ENCODE assay signal across 10 cellular contexts in genomic region chr12:6201775-6202292, GRCh38. TPM values are rescaled to one million over a fixed set of nuclear protein-coding genes. Genes with fewer than 3 reads are reported as not detected.
DNase-seq lines count a peak whose midpoint lies in the region; ATAC-seq and TF ChIP-seq lines count a peak whose summit lies in the region.
"Had no signal": no experiment of that assay in that cellular context is flagged by ENCODE, and none has a peak within 500 bp of the region (broad histone marks: within the 10 kb centered on the region; RNA-seq: fewer than 3 reads in every experiment).

No MANE protein-coding gene starts in this region.

- no peak overlapping the region for H3K27ac Mint-ChIP-seq in H9
- no peak overlapping the region for H3K27ac Mint-ChIP-seq in activated naive CD8-positive, alpha-beta T cell treated with anti-CD3 and anti-CD28 coated beads, Interleukin-2, amount 50 U/mL, for 24 hours
- H3K27ac Mint-ChIP-seq: stimulated activated naive CD8-positive, alpha-beta T cell treated with anti-CD3 and anti-CD28 coated beads, Interleukin-15, Interleukin-2, amounts not matched to agents 100 ng/mL and 50 ng/mL, for 24 hours had no signal

- H3K36me3 Mint-ChIP-seq in H9 (ENCODE audit: insufficient read depth in 1 of 3, low read depth in 3 of 3): peaks cover 10 to 26% (median 20%) of the 10 kb centered on the region in 3 experiments; a peak in 5 of 7 replicates
- H3K36me3 Mint-ChIP-seq in activated naive CD8-positive, alpha-beta T cell treated with anti-CD3 and anti-CD28 coated beads, Interleukin-2, amount 50 U/mL, for 24 hours (ENCODE audit: low read depth): no peaks in the 10 kb centered on the region

- H3K27ac ChIP-seq in H9 (ENCODE audit: insufficient read length, low read depth, low read length): no peak overlapping the region
- H3K27ac ChIP-seq in iPS-20b (ENCODE audit: low read length): no peak overlapping the region
- no peak overlapping the region for H3K27ac ChIP-seq in smooth muscle cell (ENCODE audit: low read depth)

- peaks cover 8% of the 10 kb centered on the region for H3K79me1 ChIP-seq in H9 (ENCODE audit: insufficient read depth, low read depth, low read length, poor library complexity, severe bottlenecking)

- no peak overlapping the region for H3K9ac ChIP-seq in H9 (ENCODE audit: extremely low read depth, insufficient read length, low read length)
- H3K9ac ChIP-seq in iPS-20b (ENCODE audit: low read depth, low read length): peak overlapping the region; percentile 79; the same call in 1 of the 2 replicates
- H3K9ac ChIP-seq in smooth muscle cell (ENCODE audit: low read depth): no peak overlapping the region

- H3K4me3 Mint-ChIP-seq in H9: peak overlapping the region; percentile 83 to 89
- peak overlapping the region; percentile 66 for H3K4me3 Mint-ChIP-seq in activated naive CD8-positive, alpha-beta T cell treated with anti-CD3 and anti-CD28 coated beads, Interleukin-2, amount 50 U/mL, for 24 hours

- H3K9me3 Mint-ChIP-seq in H9: no peaks in the 10 kb centered on the region
- H3K9me3 Mint-ChIP-seq in activated naive CD8-positive, alpha-beta T cell treated with anti-CD3 and anti-CD28 coated beads, Interleukin-2, amount 50 U/mL, for 24 hours: no peaks in the 10 kb centered on the region
- H3K9me3 Mint-ChIP-seq: stimulated activated naive CD8-positive, alpha-beta T cell treated with anti-CD3 and anti-CD28 coated beads, Interleukin-15, Interleukin-2, amounts not matched to agents 100 ng/mL and 50 ng/mL, for 24 hours had no signal

- peaks cover 72 to 76% of the 10 kb centered on the region in 2 experiments for H3K4me1 Mint-ChIP-seq in H9
- H3K4me1 Mint-ChIP-seq in activated naive CD8-positive, alpha-beta T cell treated with anti-CD3 and anti-CD28 coated beads, Interleukin-2, amount 50 U/mL, for 24 hours: peaks cover 29% of the 10 kb centered on the region

- no peak for DNase-seq in H9
- no peak for DNase-seq in activated naive CD8-positive, alpha-beta T cell treated with anti-CD3 and anti-CD28 coated beads, Interleukin-2, amount 50 U/mL, for 24 hours
- no peak for DNase-seq in smooth muscle cell (lab: John Stamatoyannopoulos, UW; ENCODE audit: unreplicated experiment)
- DNase-seq in NOMO-1 treated with DMSO at 0.1 percent for 48 hours (lab: John Stamatoyannopoulos, UW; ENCODE audit: unreplicated experiment): no peak
- no peak for DNase-seq in amygdala (lab: John Stamatoyannopoulos, UW)
- DNase-seq: activated CD4-positive, alpha-beta T cell treated with anti-CD3 and anti-CD28 coated beads, Interleukin-2, amount 50 U/mL, for 48 hours had no signal

- no peak overlapping the region for H3K4ac ChIP-seq in H9 (ENCODE audit: low read depth, low read length)

- H3T11ph ChIP-seq in H9 (ENCODE audit: low read length): no peak overlapping the region

- no peak overlapping the region for H3K18ac ChIP-seq in H9 (ENCODE audit: insufficient read length, low read depth, low read length)

- no peaks in the 10 kb centered on the region for H3K9me3 ChIP-seq in H9 (ENCODE audit: control insufficient read depth, low read depth, low read length)
- H3K9me3 ChIP-seq in iPS-20b (ENCODE audit: insufficient read depth, low read depth, low read length): no peaks in the 10 kb centered on the region
- no peaks in the 10 kb centered on the region for H3K9me3 ChIP-seq in smooth muscle cell (replicated peaks; ENCODE audit: low read depth)

- no peak overlapping the region for H3K23ac ChIP-seq in H9 (ENCODE audit: insufficient read length, low read depth, low read length)

- no peak overlapping the region for H2BK120ac ChIP-seq in H9 (ENCODE audit: low read depth, low read length, poor library complexity, severe bottlenecking)

- H3K4me1 ChIP-seq in H9 (ENCODE audit: insufficient read depth, low read length) (peaks cover 49% of the 10 kb centered on the region), iPS-20b (ENCODE audit: insufficient read depth, low read length) (peaks cover 57% of the 10 kb centered on the region), smooth muscle cell (ENCODE audit: low read depth) (peaks cover 23% of the 10 kb centered on the region)

- peaks cover 8% of the 10 kb centered on the region for H3F3A ChIP-seq in smooth muscle cell (ENCODE audit: low read depth)

- H4K8ac ChIP-seq in H9 (replicated peaks; ENCODE audit: insufficient read length, low read depth, low read length): no peak overlapping the region

- no peak overlapping the region for H4K91ac ChIP-seq in H9 (ENCODE audit: insufficient read length, low read depth, low read length)

- H3K4me3 ChIP-seq in iPS-20b (ENCODE audit: low read length) (peak overlapping the region; percentile 87), smooth muscle cell (peak overlapping the region; percentile 85)

- H3K79me2 ChIP-seq in H9 (ENCODE audit: insufficient read depth, low read length): peaks cover 12% of the 10 kb centered on the region; the same call in 1 of the 2 replicates
- H3K79me2 ChIP-seq in smooth muscle cell (ENCODE audit: low read depth): peaks cover 60% of the 10 kb centered on the region

- H2BK20ac ChIP-seq in H9 (ENCODE audit: low read depth, low read length, poor library complexity, severe bottlenecking): no peak overlapping the region

- H3K4me2 ChIP-seq in H9 (ENCODE audit: insufficient read depth, insufficient read length, low read length) (peak overlapping the region; percentile 89), smooth muscle cell (peak overlapping the region; percentile 96)

- H3K56ac ChIP-seq in H9 (ENCODE audit: insufficient read length, low read depth, low read length): no peak overlapping the region

- no peak for ATAC-seq in activated naive CD8-positive, alpha-beta T cell treated with anti-CD3 and anti-CD28 coated beads, Interleukin-2, amount 50 U/mL, for 24 hours
- ATAC-seq in GM19351 (IDR thresholded peaks at IDR 0.05; ENCODE audit: unreplicated experiment) (no peak), HG02798 (IDR thresholded peaks at IDR 0.05; ENCODE audit: poor library complexity, unreplicated experiment) (no peak)

- H3K27me3 Mint-ChIP-seq in H9 (ENCODE audit: low read depth): peaks cover 13% of the 10 kb centered on the region
- peaks cover 23% of the 10 kb centered on the region for H3K27me3 Mint-ChIP-seq in activated naive CD8-positive, alpha-beta T cell treated with anti-CD3 and anti-CD28 coated beads, Interleukin-2, amount 50 U/mL, for 24 hours

- no peak overlapping the region for H2BK15ac ChIP-seq in H9 (ENCODE audit: low read depth, low read length)

- H4K5ac ChIP-seq in H9 (ENCODE audit: insufficient read length, low read depth, low read length): no peak overlapping the region

- H3K36me3 ChIP-seq in iPS-20b (ENCODE audit: insufficient read depth, low read depth, low read length) (0 out of 2 replicates have a peak, but pooled peaks cover 8% of the 10 kb centered on the region), smooth muscle cell (ENCODE audit: low read depth) (no peaks in the 10 kb centered on the region)

- H4K20me1 ChIP-seq in H9 (ENCODE audit: control insufficient read depth, insufficient read depth, insufficient read length): no peaks in the 10 kb centered on the region
- peaks cover 33% of the 10 kb centered on the region for H4K20me1 ChIP-seq in smooth muscle cell (ENCODE audit: low read depth)

- peaks cover 18% of the 10 kb centered on the region for H3K23me2 ChIP-seq in H9 (ENCODE audit: insufficient read length, low read depth, low read length, poor library complexity, severe bottlenecking)

- no peak overlapping the region for H2BK12ac ChIP-seq in H9 (ENCODE audit: insufficient read length, low read depth, low read length)

- WGBS in H9 (ENCODE audit: extremely low coverage, insufficient read length, low lambda C conversion rate): no CpG with 5 or more reads among the region's 6 CpGs
- 86% methylated on average over 6 of the region's 6 CpGs for WGBS in smooth muscle cell (ENCODE audit: low lambda C conversion rate)

- no peak overlapping the region for H2AK5ac ChIP-seq in H9 (ENCODE audit: insufficient read length, low read length)

- H3K27me3 ChIP-seq in H9 (ENCODE audit: insufficient read depth, low read length): no peaks in the 10 kb centered on the region
- peaks cover 52% of the 10 kb centered on the region for H3K27me3 ChIP-seq in iPS-20b (ENCODE audit: insufficient read depth, low read length)
- no peaks in the 10 kb centered on the region for H3K27me3 ChIP-seq in smooth muscle cell (ENCODE audit: low read depth)

- TF ChIP-seq CTCF in H9 (conservative IDR thresholded peaks at IDR 0.05) (no peak), smooth muscle cell (IDR thresholded peaks at IDR 0.05; ENCODE audit: borderline replicate concordance, insufficient read depth, poor library complexity, severe bottlenecking) (no peak)

- no peak overlapping the region for H2BK5ac ChIP-seq in H9 (ENCODE audit: insufficient read length, low read length)

- H2AFZ ChIP-seq in H9 (ENCODE audit: low read length): no peak overlapping the region
- H2AFZ ChIP-seq in smooth muscle cell (ENCODE audit: low read depth): no peak overlapping the region

- H3K14ac ChIP-seq in H9 (ENCODE audit: insufficient read depth, low read length): no peak overlapping the region

RNA-seq across cellular contexts. Expression of gene CD9, which starts 1.6 kb away (rescaled TPM):
- total RNA-seq in H9 (2021): 131 and 132 TPM in 2 replicates
- 153 and 207 TPM in 2 replicates for total RNA-seq in smooth muscle cell
- 144 and 236 TPM in 2 replicates for polyA plus RNA-seq in smooth muscle cell
